Comparison of ENCODE assay signal across 8 cellular contexts in the genomic region with DNA sequence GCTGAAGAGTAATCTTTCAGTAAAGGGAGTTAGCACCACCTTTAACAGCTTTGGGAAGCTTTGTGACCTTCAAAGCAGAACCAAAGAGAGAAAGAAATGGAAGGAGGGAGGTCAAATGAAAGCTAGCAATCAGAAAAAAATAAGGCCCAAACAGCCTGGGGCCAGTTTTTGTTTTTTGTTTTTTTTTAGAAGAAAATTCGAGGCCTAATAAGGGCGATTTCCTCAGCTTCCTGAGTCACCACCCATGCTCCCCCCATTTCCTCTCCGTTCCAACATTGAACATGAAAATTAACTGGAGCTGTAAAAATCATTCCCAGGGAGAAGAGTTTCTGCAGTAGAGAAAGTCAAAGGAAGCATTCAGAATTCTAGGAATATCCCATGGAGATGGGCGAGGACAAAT.
DNase-seq lines count a peak whose midpoint lies in the region; ATAC-seq and TF ChIP-seq lines count a peak whose summit lies in the region.

No MANE protein-coding gene starts in this region.

- no peak for ATAC-seq in GM18519 (IDR thresholded peaks at IDR 0.05; ENCODE audit: low FRiP score, unreplicated experiment)

- no peaks in the 10 kb centered on the region for H3K9me3 ChIP-seq in esophagus muscularis mucosa
- no peaks in the 10 kb centered on the region for H3K9me3 ChIP-seq in sigmoid colon

- H3K4me3 ChIP-seq in esophagus muscularis mucosa (no peak overlapping the region), sigmoid colon (no peak overlapping the region)

- no peaks in the 10 kb centered on the region for H3K36me3 ChIP-seq in esophagus muscularis mucosa
- H3K36me3 ChIP-seq in sigmoid colon, result no peaks in the 10 kb centered on the region

- no peaks in the 10 kb centered on the region for H3K27me3 ChIP-seq in esophagus muscularis mucosa
- no peaks in the 10 kb centered on the region for H3K27me3 ChIP-seq in sigmoid colon

- no peak for TF ChIP-seq CTCF in esophagus muscularis mucosa (IDR thresholded peaks at IDR 0.05)
- no peak for TF ChIP-seq CTCF in sigmoid colon (IDR thresholded peaks at IDR 0.05)

- peak overlapping the region in 3 of 4 donors; percentile 43 to 63 (median 55) for H3K27ac ChIP-seq in esophagus muscularis mucosa (replicated peaks in 1 of 4)
- peak overlapping the region; percentile 7 to 42 (median 28) for H3K27ac ChIP-seq in sigmoid colon

- H3K4me1 ChIP-seq in esophagus muscularis mucosa (peaks cover 9 to 16% (median 13%) of the 10 kb centered on the region in 4 donors), sigmoid colon (no peaks in the 10 kb centered on the region)

- intact Hi-C loops in esophagus muscularis mucosa (cut with DNase I) (no loop called here), sigmoid colon (cut with DNase I) (no loop called here), posterior cingulate gyrus (cut with DNase I) (no loop called here)

- TF ChIP-seq POLR2A in esophagus muscularis mucosa (IDR thresholded peaks at IDR 0.05; ENCODE audit: low read depth), result no peak
- TF ChIP-seq POLR2A in sigmoid colon (IDR thresholded peaks at IDR 0.05), result no peak

- 38% methylated on average over 4 of the region's 4 CpGs for WGBS in esophagus muscularis mucosa
- WGBS in sigmoid colon, 2 donors, result 23 to 35% methylated on average over 4 of the region's 4 CpGs

- DNase-seq in EH (ENCODE audit: low read depth) (peak; percentile 62), RKO (ENCODE audit: low spot score) (peak; percentile 13), esophagus muscularis mucosa (ENCODE audit: extremely low spot score) (no peak), sigmoid colon (no peak), posterior cingulate gyrus (no peak), NCI-H146 (lab: John Stamatoyannopoulos, UW) (no peak), UCSD-AML1 (lab: John Stamatoyannopoulos, UW; ENCODE audit: unreplicated experiment) (no peak)

- TF ChIP-seq EP300 in esophagus muscularis mucosa (IDR thresholded peaks at IDR 0.05) (no peak), sigmoid colon (IDR thresholded peaks at IDR 0.05) (no peak)

Comparison
In these comparisons a context has a peak if more than half of its experiments do, and no peak if none do; other contexts are left out.
1. DNase-seq: peak in EH (single experiment) and RKO (single experiment); none in esophagus muscularis mucosa (single experiment), sigmoid colon (single experiment), posterior cingulate gyrus (0 of 10), NCI-H146 (single experiment) and UCSD-AML1 (single experiment).